Comparison of ENCODE assay signal across 12 cellular contexts in genomic region chr1:93164816-93165215, GRCh38.
"Had no signal": no experiment of that assay in that cellular context is flagged by ENCODE, and none has a peak within 500 bp of the region (broad histone marks: within the 10 kb centered on the region; RNA-seq: fewer than 3 reads in every experiment).

No MANE protein-coding gene starts in this region.

- H3K27ac Mint-ChIP-seq: activated B cell treated with CpG ODN at 0.5 μM for 24 hours; activated CD4-positive, alpha-beta T cell treated with anti-CD3 and anti-CD28 coated beads, Interleukin-2, amount 10 ng/mL, durations not matched to agents 24 days and 14 days had no signal

- H3K4me3 Mint-ChIP-seq: activated B cell treated with CpG ODN at 0.5 μM for 24 hours; activated CD4-positive, alpha-beta T cell treated with anti-CD3 and anti-CD28 coated beads, Interleukin-2, amount 10 ng/mL, durations not matched to agents 24 days and 14 days; type B pancreatic cell had no signal

- DNase-seq: activated B cell treated with CpG ODN at 0.5 μM for 24 hours; activated CD4-positive, alpha-beta T cell treated with anti-CD3 and anti-CD28 coated beads, Interleukin-2, amount 10 ng/mL, durations not matched to agents 24 days and 14 days; activated gamma-delta T cell; aorta; dorsolateral prefrontal cortex; mesenchymal stem cell; ovary; small intestine; stimulated activated naive CD4-positive, alpha-beta T cell had no signal

- H3K27me3 Mint-ChIP-seq: activated B cell treated with CpG ODN at 0.5 μM for 24 hours; activated CD4-positive, alpha-beta T cell treated with anti-CD3 and anti-CD28 coated beads, Interleukin-2, amount 10 ng/mL, durations not matched to agents 24 days and 14 days; type B pancreatic cell had no signal

- H3K9me3 ChIP-seq: breast epithelium, ovary had no signal

- H3K27me3 ChIP-seq: breast epithelium, dorsolateral prefrontal cortex, ovary had no signal

- H3K4me3 ChIP-seq: breast epithelium, dorsolateral prefrontal cortex, ovary, SK-N-MC had no signal

- H3K4me1 ChIP-seq: breast epithelium had no signal

- H3K27ac ChIP-seq: breast epithelium, ovary, SK-N-MC had no signal
